Comparison of ENCODE assay signal across 30 cellular contexts in genomic region chr9:8259028-8259427, GRCh38.
"Had no signal": no experiment of that assay in that cellular context is flagged by ENCODE, and none has a peak within 500 bp of the region (broad histone marks: within the 10 kb centered on the region; RNA-seq: fewer than 3 reads in every experiment).

No MANE protein-coding gene starts in this region.

- DNase-seq: activated CD4-positive, alpha-beta T cell treated with anti-CD3 and anti-CD28 coated beads for 36 hours; activated CD4-positive, alpha-beta T cell treated with anti-CD3 and anti-CD28 coated beads, Interleukin-2, amount 10 ng/mL, durations not matched to agents 7 days and 5 days; activated CD4-positive, alpha-beta T cell treated with anti-CD3 and anti-CD28 coated beads, Interleukin-2, amount 50 U/mL, for 48 hours; activated CD8-positive, alpha-beta T cell treated with anti-CD3 and anti-CD28 coated beads, Interleukin-2, amount 10 ng/mL, durations not matched to agents 7 days and 5 days; activated naive CD4-positive, alpha-beta T cell treated with anti-CD3 and anti-CD28 coated beads, Interleukin-2, amount 10 ng/mL, durations not matched to agents 7 days and 5 days; activated naive CD8-positive, alpha-beta T cell treated with anti-CD3 and anti-CD28 coated beads, Interleukin-2, amount 50 U/mL, for 24 hours; activated T-cell treated with anti-CD3 and anti-CD28 coated beads, Interleukin-2, amount 50 U/mL, for 4 hours; anterior cingulate cortex; central memory CD4-positive, alpha-beta T cell; Kasumi-1; KG1; MG63; MV-4-11; NCI-H1092; NCI-H1436 treated with DMSO at 0.1 percent for 48 hours; NCI-H1694 treated with DMSO at 0.1 percent for 48 hours; NCI-H2029; NCI-H2107; NCI-H2171; NCI-H510A treated with DMSO at 0.1 percent for 48 hours; NCI-H526 treated with DMSO at 0.1 percent for 48 hours; NCI-H82; SHP77; SJCRH30 had no signal

- H3K36me3 Mint-ChIP-seq: activated naive CD4-positive, alpha-beta T cell treated with anti-CD3 and anti-CD28 coated beads, Interleukin-2, amount 10 ng/mL, durations not matched to agents 7 days and 5 days; activated naive CD8-positive, alpha-beta T cell; brain had no signal

- H3K4me1 Mint-ChIP-seq: activated CD4-positive, alpha-beta T cell treated with anti-CD3 and anti-CD28 coated beads for 36 hours; activated CD4-positive, alpha-beta T cell treated with anti-CD3 and anti-CD28 coated beads, Interleukin-2, amount 10 ng/mL, durations not matched to agents 7 days and 5 days; activated naive CD4-positive, alpha-beta T cell treated with anti-CD3 and anti-CD28 coated beads, Interleukin-2, amount 10 ng/mL, durations not matched to agents 7 days and 5 days; activated naive CD8-positive, alpha-beta T cell treated with anti-CD3 and anti-CD28 coated beads, Interleukin-2, amount 50 U/mL, for 24 hours had no signal

- H3K27ac Mint-ChIP-seq: activated CD4-positive, alpha-beta T cell treated with anti-CD3 and anti-CD28 coated beads for 36 hours; activated CD4-positive, alpha-beta T cell treated with anti-CD3 and anti-CD28 coated beads, Interleukin-2, amount 10 ng/mL, durations not matched to agents 7 days and 5 days; activated CD8-positive, alpha-beta T cell treated with anti-CD3 and anti-CD28 coated beads, Interleukin-2, amount 10 ng/mL, durations not matched to agents 7 days and 5 days; activated naive CD4-positive, alpha-beta T cell treated with anti-CD3 and anti-CD28 coated beads, Interleukin-2, amount 10 ng/mL, durations not matched to agents 7 days and 5 days; activated naive CD8-positive, alpha-beta T cell; activated naive CD8-positive, alpha-beta T cell treated with anti-CD3 and anti-CD28 coated beads, Interleukin-2, amount 50 U/mL, for 24 hours; activated T-helper 1 cell treated with anti-CD3 and anti-CD28 coated beads, Interleukin-12 subunit alpha, Interleukin-12 subunit beta, Interleukin-2, Interleukin-4 antibody, amounts not matched to agents 30 ng/mL and 10 ng/mL and 1 ng/mL, durations not matched to agents 14 hours and 24 hours and 36 hours; brain; T-helper 2 cell treated with Interferon-gamma antibody and Interleukin-4, amounts not matched to agents 5 μg/mL and 100 μg/mL, for 36 hours had no signal

- H3K27me3 Mint-ChIP-seq: activated CD4-positive, alpha-beta T cell treated with anti-CD3 and anti-CD28 coated beads for 36 hours; activated CD4-positive, alpha-beta T cell treated with anti-CD3 and anti-CD28 coated beads, Interleukin-2, amount 10 ng/mL, durations not matched to agents 7 days and 5 days; activated naive CD4-positive, alpha-beta T cell treated with anti-CD3 and anti-CD28 coated beads, Interleukin-2, amount 10 ng/mL, durations not matched to agents 7 days and 5 days; activated naive CD8-positive, alpha-beta T cell; activated naive CD8-positive, alpha-beta T cell treated with anti-CD3 and anti-CD28 coated beads, Interleukin-2, amount 50 U/mL, for 24 hours; brain had no signal

- H3K4me3 Mint-ChIP-seq: activated CD4-positive, alpha-beta T cell treated with anti-CD3 and anti-CD28 coated beads for 36 hours; activated CD4-positive, alpha-beta T cell treated with anti-CD3 and anti-CD28 coated beads, Interleukin-2, amount 10 ng/mL, durations not matched to agents 7 days and 5 days; activated CD8-positive, alpha-beta T cell treated with anti-CD3 and anti-CD28 coated beads, Interleukin-2, amount 10 ng/mL, durations not matched to agents 7 days and 5 days; activated naive CD4-positive, alpha-beta T cell treated with anti-CD3 and anti-CD28 coated beads, Interleukin-2, amount 10 ng/mL, durations not matched to agents 7 days and 5 days; activated naive CD8-positive, alpha-beta T cell; activated naive CD8-positive, alpha-beta T cell treated with anti-CD3 and anti-CD28 coated beads, Interleukin-2, amount 50 U/mL, for 24 hours; activated T-cell treated with anti-CD3 and anti-CD28 coated beads, Interleukin-2, amount 50 U/mL, for 4 hours; activated T-helper 1 cell treated with anti-CD3 and anti-CD28 coated beads, Interleukin-12 subunit alpha, Interleukin-12 subunit beta, Interleukin-2, Interleukin-4 antibody, amounts not matched to agents 30 ng/mL and 10 ng/mL and 1 ng/mL, durations not matched to agents 14 hours and 24 hours and 36 hours; brain; T-helper 2 cell treated with Interferon-gamma antibody and Interleukin-4, amounts not matched to agents 5 μg/mL and 100 μg/mL, for 36 hours had no signal

- H3K9me3 Mint-ChIP-seq: activated CD4-positive, alpha-beta T cell treated with anti-CD3 and anti-CD28 coated beads, Interleukin-2, amount 10 ng/mL, durations not matched to agents 7 days and 5 days; activated naive CD4-positive, alpha-beta T cell treated with anti-CD3 and anti-CD28 coated beads, Interleukin-2, amount 10 ng/mL, durations not matched to agents 7 days and 5 days; activated naive CD8-positive, alpha-beta T cell treated with anti-CD3 and anti-CD28 coated beads, Interleukin-2, amount 50 U/mL, for 24 hours; activated T-cell treated with anti-CD3 and anti-CD28 coated beads, Interleukin-2, amount 50 U/mL, for 4 hours; activated T-helper 1 cell treated with anti-CD3 and anti-CD28 coated beads, Interleukin-12 subunit alpha, Interleukin-12 subunit beta, Interleukin-2, Interleukin-4 antibody, amounts not matched to agents 30 ng/mL and 10 ng/mL and 1 ng/mL, durations not matched to agents 14 hours and 24 hours and 36 hours; T-helper 2 cell treated with Interferon-gamma antibody and Interleukin-4, amounts not matched to agents 5 μg/mL and 100 μg/mL, for 36 hours had no signal

- ATAC-seq: activated CD4-positive, alpha-beta T cell treated with anti-CD3 and anti-CD28 coated beads for 36 hours; activated CD4-positive, CD25-positive, alpha-beta regulatory T cell treated with anti-CD3 and anti-CD28 coated beads, Interleukin-2, amount 50 U/mL, for 24 hours; activated CD8-positive, alpha-beta T cell treated with anti-CD3 and anti-CD28 coated beads, Interleukin-2, amount 10 ng/mL, durations not matched to agents 7 days and 5 days; activated naive CD8-positive, alpha-beta T cell treated with anti-CD3 and anti-CD28 coated beads, Interleukin-2, amount 50 U/mL, for 24 hours; activated T-cell treated with anti-CD3 and anti-CD28 coated beads, Interleukin-2, amount 50 U/mL, for 4 hours; Panc1 had no signal
